36 cellular contexts compared by ENCODE assay signal in genomic region chrX:147710301-147710700, GRCh38.
"Had no signal": no experiment of that assay in that cellular context is flagged by ENCODE, and none has a peak within 500 bp of the region (broad histone marks: within the 10 kb centered on the region; RNA-seq: fewer than 3 reads in every experiment).

No MANE protein-coding gene starts in this region.

- H3K4me3 ChIP-seq: cardiac muscle cell had no signal

- H3K27ac ChIP-seq: cardiac muscle cell, VCaP had no signal

- H3K36me3 Mint-ChIP-seq: activated CD8-positive, alpha-beta memory T cell treated with anti-CD3 and anti-CD28 coated beads, Interleukin-2, amount 10 ng/mL, durations not matched to agents 7 days and 5 days; activated naive CD4-positive, alpha-beta T cell treated with anti-CD3 and anti-CD28 coated beads, Interleukin-2, amount 10 ng/mL, durations not matched to agents 7 days and 5 days; activated naive CD4-positive, alpha-beta T cell treated with anti-CD3 and anti-CD28 coated beads, Interleukin-2, amount 50 U/mL, for 24 hours; activated naive CD8-positive, alpha-beta T cell; activated naive CD8-positive, alpha-beta T cell treated with anti-CD3 and anti-CD28 coated beads, Interleukin-2, amount 10 ng/mL, durations not matched to agents 7 days and 5 days; brain had no signal

- H3K27ac Mint-ChIP-seq: activated B cell treated with CpG ODN at 0.5 μM for 24 hours; activated CD4-positive, alpha-beta memory T cell treated with anti-CD3 and anti-CD28 coated beads, Interleukin-2, amount 10 ng/mL, durations not matched to agents 7 days and 5 days; activated CD4-positive, alpha-beta T cell treated with anti-CD3 and anti-CD28 coated beads for 36 hours; activated CD4-positive, alpha-beta T cell treated with anti-CD3 and anti-CD28 coated beads, Interleukin-2, amount 10 ng/mL, durations not matched to agents 7 days and 5 days; activated CD8-positive, alpha-beta memory T cell treated with anti-CD3 and anti-CD28 coated beads, Interleukin-2, amount 10 ng/mL, durations not matched to agents 7 days and 5 days; activated CD8-positive, alpha-beta T cell treated with anti-CD3 and anti-CD28 coated beads, Interleukin-2, amount 10 ng/mL, durations not matched to agents 7 days and 5 days; activated naive CD4-positive, alpha-beta T cell treated with anti-CD3 and anti-CD28 coated beads, Interleukin-2, amount 10 ng/mL, durations not matched to agents 7 days and 5 days; activated naive CD4-positive, alpha-beta T cell treated with anti-CD3 and anti-CD28 coated beads, Interleukin-2, amount 50 U/mL, for 24 hours; activated naive CD8-positive, alpha-beta T cell; activated naive CD8-positive, alpha-beta T cell treated with anti-CD3 and anti-CD28 coated beads, Interleukin-2, amount 10 ng/mL, durations not matched to agents 7 days and 5 days; activated naive CD8-positive, alpha-beta T cell treated with anti-CD3 and anti-CD28 coated beads, Interleukin-2, amount 50 U/mL, for 24 hours; activated T-cell treated with anti-CD3 and anti-CD28 coated beads, Interleukin-2, amount 50 U/mL, for 24 hours; activated T-helper 2 cell treated with anti-CD3 and anti-CD28 coated beads, Interferon-gamma antibody, Interleukin-2, Interleukin-4, amounts not matched to agents 10 μg/mL and 5 μg/mL and 100 μg/mL, durations not matched to agents 14 hours and 24 hours and 36 hours; brain; T-helper 1 cell treated with Interleukin-12 subunit alpha and Interleukin-12 subunit beta and Interleukin-4 antibody, amounts not matched to agents 30 μg/mL and 1 μg/mL, for 36 hours; T-helper 2 cell treated with Interferon-gamma antibody and Interleukin-4, amounts not matched to agents 5 μg/mL and 100 μg/mL, for 36 hours had no signal

- H3K27me3 ChIP-seq: cardiac muscle cell had no signal

- H3K36me3 ChIP-seq: cardiac muscle cell had no signal

- H3K4me3 Mint-ChIP-seq: activated B cell treated with CpG ODN at 0.5 μM for 24 hours; activated CD4-positive, alpha-beta memory T cell treated with anti-CD3 and anti-CD28 coated beads, Interleukin-2, amount 10 ng/mL, durations not matched to agents 7 days and 5 days; activated CD4-positive, alpha-beta T cell treated with anti-CD3 and anti-CD28 coated beads for 36 hours; activated CD4-positive, alpha-beta T cell treated with anti-CD3 and anti-CD28 coated beads, Interleukin-2, amount 10 ng/mL, durations not matched to agents 7 days and 5 days; activated CD8-positive, alpha-beta memory T cell treated with anti-CD3 and anti-CD28 coated beads, Interleukin-2, amount 10 ng/mL, durations not matched to agents 7 days and 5 days; activated CD8-positive, alpha-beta T cell treated with anti-CD3 and anti-CD28 coated beads, Interleukin-2, amount 10 ng/mL, durations not matched to agents 7 days and 5 days; activated naive CD4-positive, alpha-beta T cell treated with anti-CD3 and anti-CD28 coated beads, Interleukin-2, amount 10 ng/mL, durations not matched to agents 7 days and 5 days; activated naive CD4-positive, alpha-beta T cell treated with anti-CD3 and anti-CD28 coated beads, Interleukin-2, amount 50 U/mL, for 24 hours; activated naive CD8-positive, alpha-beta T cell; activated naive CD8-positive, alpha-beta T cell treated with anti-CD3 and anti-CD28 coated beads, Interleukin-2, amount 10 ng/mL, durations not matched to agents 7 days and 5 days; activated naive CD8-positive, alpha-beta T cell treated with anti-CD3 and anti-CD28 coated beads, Interleukin-2, amount 50 U/mL, for 24 hours; activated T-cell treated with anti-CD3 and anti-CD28 coated beads, Interleukin-2, amount 50 U/mL, for 24 hours; brain; central memory CD8-positive, alpha-beta T cell; T-helper 1 cell treated with Interleukin-12 subunit alpha and Interleukin-12 subunit beta and Interleukin-4 antibody, amounts not matched to agents 30 μg/mL and 1 μg/mL, for 36 hours; T-helper 2 cell treated with Interferon-gamma antibody and Interleukin-4, amounts not matched to agents 5 μg/mL and 100 μg/mL, for 36 hours had no signal

- DNase-seq: activated B cell treated with CpG ODN at 0.5 μM for 24 hours; activated CD4-positive, alpha-beta memory T cell treated with anti-CD3 and anti-CD28 coated beads, Interleukin-2, amount 10 ng/mL, durations not matched to agents 7 days and 5 days; activated CD4-positive, alpha-beta T cell treated with anti-CD3 and anti-CD28 coated beads for 1 hour; activated CD4-positive, alpha-beta T cell treated with anti-CD3 and anti-CD28 coated beads for 36 hours; activated CD4-positive, alpha-beta T cell treated with anti-CD3 and anti-CD28 coated beads for 48 hours; activated CD4-positive, alpha-beta T cell treated with anti-CD3 and anti-CD28 coated beads, Interleukin-2, amount 10 ng/mL, durations not matched to agents 7 days and 5 days; activated CD4-positive, alpha-beta T cell treated with anti-CD3 and anti-CD28 coated beads, Interleukin-2, amount 50 U/mL, for 48 hours; activated CD8-positive, alpha-beta memory T cell treated with anti-CD3 and anti-CD28 coated beads for 24 hours; activated CD8-positive, alpha-beta memory T cell treated with anti-CD3 and anti-CD28 coated beads, Interleukin-2, amount 10 ng/mL, durations not matched to agents 7 days and 5 days; activated CD8-positive, alpha-beta memory T cell treated with anti-CD3 and anti-CD28 coated beads, Interleukin-2, amount 50 U/mL, for 48 hours; activated CD8-positive, alpha-beta T cell treated with anti-CD3 and anti-CD28 coated beads, Interleukin-2, amount 10 ng/mL, durations not matched to agents 7 days and 5 days; activated effector memory CD4-positive, alpha-beta T cell treated with Interleukin-2 at 50 U/mL for 16 hours; activated gamma-delta T cell; activated naive CD4-positive, alpha-beta T cell treated with anti-CD3 and anti-CD28 coated beads, Interleukin-2, amount 10 ng/mL, durations not matched to agents 7 days and 5 days; activated naive CD4-positive, alpha-beta T cell treated with Interleukin-2 at 50 U/mL for 16 hours; activated naive CD8-positive, alpha-beta T cell treated with anti-CD3 and anti-CD28 coated beads, Interleukin-2, amount 10 ng/mL, durations not matched to agents 7 days and 5 days; activated naive CD8-positive, alpha-beta T cell treated with anti-CD3 and anti-CD28 coated beads, Interleukin-2, amount 50 U/mL, for 24 hours; activated T-cell treated with anti-CD3 and anti-CD28 coated beads, Interleukin-2, amount 50 U/mL, for 24 hours; activated T-cell treated with anti-CD3 and anti-CD28 coated beads, Interleukin-2, amount 50 U/mL, for 48 hours; amniotic stem cell; aorta; cerebellar nuclear complex; T-helper 1 cell; T-helper 2 cell; T-helper 9 cell had no signal

- H3K4me1 Mint-ChIP-seq: activated B cell treated with CpG ODN at 0.5 μM for 24 hours; activated CD4-positive, alpha-beta memory T cell treated with anti-CD3 and anti-CD28 coated beads, Interleukin-2, amount 10 ng/mL, durations not matched to agents 7 days and 5 days; activated CD4-positive, alpha-beta T cell treated with anti-CD3 and anti-CD28 coated beads for 36 hours; activated CD4-positive, alpha-beta T cell treated with anti-CD3 and anti-CD28 coated beads, Interleukin-2, amount 10 ng/mL, durations not matched to agents 7 days and 5 days; activated CD8-positive, alpha-beta memory T cell treated with anti-CD3 and anti-CD28 coated beads, Interleukin-2, amount 10 ng/mL, durations not matched to agents 7 days and 5 days; activated naive CD4-positive, alpha-beta T cell treated with anti-CD3 and anti-CD28 coated beads, Interleukin-2, amount 10 ng/mL, durations not matched to agents 7 days and 5 days; activated naive CD4-positive, alpha-beta T cell treated with anti-CD3 and anti-CD28 coated beads, Interleukin-2, amount 50 U/mL, for 24 hours; activated naive CD8-positive, alpha-beta T cell treated with anti-CD3 and anti-CD28 coated beads, Interleukin-2, amount 10 ng/mL, durations not matched to agents 7 days and 5 days; activated naive CD8-positive, alpha-beta T cell treated with anti-CD3 and anti-CD28 coated beads, Interleukin-2, amount 50 U/mL, for 24 hours; brain; central memory CD8-positive, alpha-beta T cell had no signal

- H3K27me3 Mint-ChIP-seq: activated B cell treated with CpG ODN at 0.5 μM for 24 hours; activated CD4-positive, alpha-beta memory T cell treated with anti-CD3 and anti-CD28 coated beads, Interleukin-2, amount 10 ng/mL, durations not matched to agents 7 days and 5 days; activated CD4-positive, alpha-beta T cell treated with anti-CD3 and anti-CD28 coated beads for 36 hours; activated CD4-positive, alpha-beta T cell treated with anti-CD3 and anti-CD28 coated beads, Interleukin-2, amount 10 ng/mL, durations not matched to agents 7 days and 5 days; activated CD8-positive, alpha-beta memory T cell treated with anti-CD3 and anti-CD28 coated beads, Interleukin-2, amount 10 ng/mL, durations not matched to agents 7 days and 5 days; activated naive CD4-positive, alpha-beta T cell treated with anti-CD3 and anti-CD28 coated beads, Interleukin-2, amount 10 ng/mL, durations not matched to agents 7 days and 5 days; activated naive CD4-positive, alpha-beta T cell treated with anti-CD3 and anti-CD28 coated beads, Interleukin-2, amount 50 U/mL, for 24 hours; activated naive CD8-positive, alpha-beta T cell; activated naive CD8-positive, alpha-beta T cell treated with anti-CD3 and anti-CD28 coated beads, Interleukin-2, amount 10 ng/mL, durations not matched to agents 7 days and 5 days; activated naive CD8-positive, alpha-beta T cell treated with anti-CD3 and anti-CD28 coated beads, Interleukin-2, amount 50 U/mL, for 24 hours; activated T-cell treated with anti-CD3 and anti-CD28 coated beads, Interleukin-2, amount 50 U/mL, for 24 hours; brain; central memory CD8-positive, alpha-beta T cell had no signal

- H3K9me3 Mint-ChIP-seq: activated B cell treated with CpG ODN at 0.5 μM for 24 hours; activated CD4-positive, alpha-beta memory T cell treated with anti-CD3 and anti-CD28 coated beads, Interleukin-2, amount 10 ng/mL, durations not matched to agents 7 days and 5 days; activated CD4-positive, alpha-beta T cell treated with anti-CD3 and anti-CD28 coated beads, Interleukin-2, amount 10 ng/mL, durations not matched to agents 7 days and 5 days; activated naive CD4-positive, alpha-beta T cell treated with anti-CD3 and anti-CD28 coated beads, Interleukin-2, amount 10 ng/mL, durations not matched to agents 7 days and 5 days; activated naive CD4-positive, alpha-beta T cell treated with anti-CD3 and anti-CD28 coated beads, Interleukin-2, amount 50 U/mL, for 24 hours; activated naive CD8-positive, alpha-beta T cell treated with anti-CD3 and anti-CD28 coated beads, Interleukin-2, amount 10 ng/mL, durations not matched to agents 7 days and 5 days; activated naive CD8-positive, alpha-beta T cell treated with anti-CD3 and anti-CD28 coated beads, Interleukin-2, amount 50 U/mL, for 24 hours; activated T-cell treated with anti-CD3 and anti-CD28 coated beads, Interleukin-2, amount 50 U/mL, for 24 hours; activated T-helper 2 cell treated with anti-CD3 and anti-CD28 coated beads, Interferon-gamma antibody, Interleukin-2, Interleukin-4, amounts not matched to agents 10 μg/mL and 5 μg/mL and 100 μg/mL, durations not matched to agents 14 hours and 24 hours and 36 hours; brain; central memory CD8-positive, alpha-beta T cell; T-helper 1 cell treated with Interleukin-12 subunit alpha and Interleukin-12 subunit beta and Interleukin-4 antibody, amounts not matched to agents 30 μg/mL and 1 μg/mL, for 36 hours; T-helper 2 cell treated with Interferon-gamma antibody and Interleukin-4, amounts not matched to agents 5 μg/mL and 100 μg/mL, for 36 hours had no signal

- FAIRE-seq: bronchial epithelial cell, TTC549 had no signal

- ATAC-seq: activated CD4-positive, alpha-beta T cell treated with anti-CD3 and anti-CD28 coated beads for 36 hours; activated CD8-positive, alpha-beta memory T cell treated with anti-CD3 and anti-CD28 coated beads, Interleukin-2, amount 10 ng/mL, durations not matched to agents 7 days and 5 days; activated CD8-positive, alpha-beta T cell treated with anti-CD3 and anti-CD28 coated beads, Interleukin-2, amount 10 ng/mL, durations not matched to agents 7 days and 5 days; activated naive CD8-positive, alpha-beta T cell treated with anti-CD3 and anti-CD28 coated beads, Interleukin-2, amount 50 U/mL, for 24 hours had no signal
